In the genomic region with DNA sequence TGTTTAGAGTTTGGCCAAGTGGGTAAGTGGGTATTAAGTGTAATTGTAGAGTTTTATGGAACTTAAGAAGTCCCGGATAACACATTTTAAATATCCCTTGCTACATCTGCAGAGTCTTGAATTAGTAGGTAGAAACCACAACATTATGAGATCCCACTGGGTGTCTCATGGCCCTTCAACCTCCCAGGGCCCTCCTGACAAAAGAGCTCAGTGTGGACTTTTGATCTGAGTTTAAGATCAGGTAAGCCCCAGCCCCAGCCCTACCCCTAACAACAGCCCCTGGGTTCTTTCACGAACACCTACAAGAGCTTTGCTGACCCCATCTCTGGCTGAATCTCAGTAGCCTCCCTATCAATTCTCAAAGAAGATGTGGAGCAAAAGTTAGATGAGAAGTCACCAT, we compare ENCODE assay signal across 1 cellular context.
TF ChIP-seq lines count a peak whose summit lies in the region.

No MANE protein-coding gene starts in this region.

TF ChIP-seq in GM23338, 12 proteins besides CTCF, POLR2A, EP300 and RAD21 (continued from another document):
- no peak for TF ChIP-seq EZH2 (IDR thresholded peaks at IDR 0.05; ENCODE audit: low read depth, unreplicated experiment)
- no peak for TF ChIP-seq JUNB (IDR thresholded peaks at IDR 0.05; ENCODE audit: unreplicated experiment)
- TF ChIP-seq, protein P1, sequence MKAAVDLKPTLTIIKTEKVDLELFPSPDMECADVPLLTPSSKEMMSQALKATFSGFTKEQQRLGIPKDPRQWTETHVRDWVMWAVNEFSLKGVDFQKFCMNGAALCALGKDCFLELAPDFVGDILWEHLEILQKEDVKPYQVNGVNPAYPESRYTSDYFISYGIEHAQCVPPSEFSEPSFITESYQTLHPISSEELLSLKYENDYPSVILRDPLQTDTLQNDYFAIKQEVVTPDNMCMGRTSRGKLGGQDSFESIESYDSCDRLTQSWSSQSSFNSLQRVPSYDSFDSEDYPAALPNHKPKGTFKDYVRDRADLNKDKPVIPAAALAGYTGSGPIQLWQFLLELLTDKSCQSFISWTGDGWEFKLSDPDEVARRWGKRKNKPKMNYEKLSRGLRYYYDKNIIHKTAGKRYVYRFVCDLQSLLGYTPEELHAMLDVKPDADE (IDR thresholded peaks at IDR 0.05) = no peak
- TF ChIP-seq, protein P2, sequence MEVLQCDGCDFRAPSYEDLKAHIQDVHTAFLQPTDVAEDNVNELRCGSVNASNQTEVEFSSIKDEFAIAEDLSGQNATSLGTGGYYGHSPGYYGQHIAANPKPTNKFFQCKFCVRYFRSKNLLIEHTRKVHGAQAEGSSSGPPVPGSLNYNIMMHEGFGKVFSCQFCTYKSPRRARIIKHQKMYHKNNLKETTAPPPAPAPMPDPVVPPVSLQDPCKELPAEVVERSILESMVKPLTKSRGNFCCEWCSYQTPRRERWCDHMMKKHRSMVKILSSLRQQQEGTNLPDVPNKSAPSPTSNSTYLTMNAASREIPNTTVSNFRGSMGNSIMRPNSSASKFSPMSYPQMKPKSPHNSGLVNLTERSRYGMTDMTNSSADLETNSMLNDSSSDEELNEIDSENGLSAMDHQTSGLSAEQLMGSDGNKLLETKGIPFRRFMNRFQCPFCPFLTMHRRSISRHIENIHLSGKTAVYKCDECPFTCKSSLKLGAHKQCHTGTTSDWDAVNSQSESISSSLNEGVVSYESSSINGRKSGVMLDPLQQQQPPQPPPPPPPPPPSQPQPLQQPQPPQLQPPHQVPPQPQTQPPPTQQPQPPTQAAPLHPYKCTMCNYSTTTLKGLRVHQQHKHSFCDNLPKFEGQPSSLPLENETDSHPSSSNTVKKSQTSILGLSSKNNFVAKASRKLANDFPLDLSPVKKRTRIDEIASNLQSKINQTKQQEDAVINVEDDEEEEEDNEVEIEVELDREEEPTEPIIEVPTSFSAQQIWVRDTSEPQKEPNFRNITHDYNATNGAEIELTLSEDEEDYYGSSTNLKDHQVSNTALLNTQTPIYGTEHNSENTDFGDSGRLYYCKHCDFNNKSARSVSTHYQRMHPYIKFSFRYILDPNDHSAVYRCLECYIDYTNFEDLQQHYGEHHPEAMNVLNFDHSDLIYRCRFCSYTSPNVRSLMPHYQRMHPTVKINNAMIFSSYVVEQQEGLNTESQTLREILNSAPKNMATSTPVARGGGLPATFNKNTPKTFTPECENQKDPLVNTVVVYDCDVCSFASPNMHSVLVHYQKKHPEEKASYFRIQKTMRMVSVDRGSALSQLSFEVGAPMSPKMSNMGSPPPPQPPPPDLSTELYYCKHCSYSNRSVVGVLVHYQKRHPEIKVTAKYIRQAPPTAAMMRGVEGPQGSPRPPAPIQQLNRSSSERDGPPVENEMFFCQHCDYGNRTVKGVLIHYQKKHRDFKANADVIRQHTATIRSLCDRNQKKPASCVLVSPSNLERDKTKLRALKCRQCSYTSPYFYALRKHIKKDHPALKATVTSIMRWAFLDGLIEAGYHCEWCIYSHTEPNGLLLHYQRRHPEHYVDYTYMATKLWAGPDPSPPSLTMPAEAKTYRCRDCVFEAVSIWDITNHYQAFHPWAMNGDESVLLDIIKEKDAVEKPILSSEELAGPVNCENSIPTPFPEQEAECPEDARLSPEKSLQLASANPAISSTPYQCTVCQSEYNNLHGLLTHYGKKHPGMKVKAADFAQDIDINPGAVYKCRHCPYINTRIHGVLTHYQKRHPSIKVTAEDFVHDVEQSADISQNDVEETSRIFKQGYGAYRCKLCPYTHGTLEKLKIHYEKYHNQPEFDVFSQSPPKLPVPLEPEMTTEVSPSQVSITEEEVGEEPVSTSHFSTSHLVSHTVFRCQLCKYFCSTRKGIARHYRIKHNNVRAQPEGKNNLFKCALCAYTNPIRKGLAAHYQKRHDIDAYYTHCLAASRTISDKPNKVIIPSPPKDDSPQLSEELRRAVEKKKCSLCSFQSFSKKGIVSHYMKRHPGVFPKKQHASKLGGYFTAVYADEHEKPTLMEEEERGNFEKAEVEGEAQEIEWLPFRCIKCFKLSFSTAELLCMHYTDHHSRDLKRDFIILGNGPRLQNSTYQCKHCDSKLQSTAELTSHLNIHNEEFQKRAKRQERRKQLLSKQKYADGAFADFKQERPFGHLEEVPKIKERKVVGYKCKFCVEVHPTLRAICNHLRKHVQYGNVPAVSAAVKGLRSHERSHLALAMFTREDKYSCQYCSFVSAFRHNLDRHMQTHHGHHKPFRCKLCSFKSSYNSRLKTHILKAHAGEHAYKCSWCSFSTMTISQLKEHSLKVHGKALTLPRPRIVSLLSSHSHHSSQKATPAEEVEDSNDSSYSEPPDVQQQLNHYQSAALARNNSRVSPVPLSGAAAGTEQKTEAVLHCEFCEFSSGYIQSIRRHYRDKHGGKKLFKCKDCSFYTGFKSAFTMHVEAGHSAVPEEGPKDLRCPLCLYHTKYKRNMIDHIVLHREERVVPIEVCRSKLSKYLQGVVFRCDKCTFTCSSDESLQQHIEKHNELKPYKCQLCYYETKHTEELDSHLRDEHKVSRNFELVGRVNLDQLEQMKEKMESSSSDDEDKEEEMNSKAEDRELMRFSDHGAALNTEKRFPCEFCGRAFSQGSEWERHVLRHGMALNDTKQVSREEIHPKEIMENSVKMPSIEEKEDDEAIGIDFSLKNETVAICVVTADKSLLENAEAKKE (CRISPR knock-in tag; IDR thresholded peaks at IDR 0.05) = no peak
- no peak for TF ChIP-seq ZNF331 (CRISPR knock-in tag; IDR thresholded peaks at IDR 0.05; ENCODE audit: low read depth)
- no peak for TF ChIP-seq NANOG (IDR thresholded peaks at IDR 0.05; ENCODE audit: borderline replicate concordance)
- TF ChIP-seq CREB1 (CRISPR knock-in tag; IDR thresholded peaks at IDR 0.05; ENCODE audit: low read depth) = no peak
- no peak for TF ChIP-seq ZNF114 (CRISPR knock-in tag; IDR thresholded peaks at IDR 0.05)
TF ChIP-seq in GM23338: peak in this region for 0.
